1 cellular context compared by ENCODE assay signal in genomic region chr6:6832439-6832838, GRCh38.
TF ChIP-seq lines count a peak whose summit lies in the region.

No MANE protein-coding gene starts in this region.

TF ChIP-seq in HCT116, 20 proteins besides CTCF, POLR2A, EP300 and RAD21 (continued from another document):
- TF ChIP-seq ELF1 (IDR thresholded peaks at IDR 0.05; ENCODE audit: borderline replicate concordance, low read depth) (no peak), EZH2phosphoT487 (IDR thresholded peaks at IDR 0.05; ENCODE audit: borderline replicate concordance) (no peak), YY1 (IDR thresholded peaks at IDR 0.05; ENCODE audit: extremely low read depth, insufficient replicate concordance, low read depth, low read length) (no peak), SP1 (IDR thresholded peaks at IDR 0.05; ENCODE audit: low read depth) (no peak), EZH2 (IDR thresholded peaks at IDR 0.05) (no peak), EGR1 (IDR thresholded peaks at IDR 0.05; ENCODE audit: low read depth) (no peak)
